Comparison of ENCODE assay signal across 1 cellular context in genomic region chr21:36105327-36105842, GRCh38.
TF ChIP-seq lines count a peak whose summit lies in the region.

No MANE protein-coding gene starts in this region.

TF ChIP-seq in HEK293, 187 proteins besides CTCF, POLR2A, EP300 and RAD21 (continued from another document):
- TF ChIP-seq ZNF239 (tag by site-specific recombination; IDR thresholded peaks at IDR 0.05) (no peak), KLF8 (tag by site-specific recombination; IDR thresholded peaks at IDR 0.05) (no peak), ZNF596 (tag by site-specific recombination; IDR thresholded peaks at IDR 0.05) (peak; percentile 95), ZNF37A (tag by site-specific recombination; IDR thresholded peaks at IDR 0.05) (no peak), ZNF488 (tag by site-specific recombination; IDR thresholded peaks at IDR 0.05) (no peak), ZSCAN18 (tag by site-specific recombination; IDR thresholded peaks at IDR 0.05) (no peak), AEBP2 (tag by site-specific recombination; IDR thresholded peaks at IDR 0.05; ENCODE audit: borderline replicate concordance) (no peak), ZNF350 (tag by site-specific recombination; IDR thresholded peaks at IDR 0.05) (no peak), ZNF623 (tag by site-specific recombination; IDR thresholded peaks at IDR 0.05) (no peak), PRDM1 (tag by site-specific recombination; IDR thresholded peaks at IDR 0.05) (0 out of 2 replicates have a peak, but pooled peaks have one; percentile 23), ZNF76 (tag by site-specific recombination; IDR thresholded peaks at IDR 0.05; ENCODE audit: borderline replicate concordance, low read depth) (no peak), ZNF529 (tag by site-specific recombination; IDR thresholded peaks at IDR 0.05; ENCODE audit: insufficient replicate concordance) (no peak), ZNF830 (tag by site-specific recombination; IDR thresholded peaks at IDR 0.05; ENCODE audit: low read depth) (no peak)
